Comparison of ENCODE assay signal across 12 cellular contexts in the genomic region with DNA sequence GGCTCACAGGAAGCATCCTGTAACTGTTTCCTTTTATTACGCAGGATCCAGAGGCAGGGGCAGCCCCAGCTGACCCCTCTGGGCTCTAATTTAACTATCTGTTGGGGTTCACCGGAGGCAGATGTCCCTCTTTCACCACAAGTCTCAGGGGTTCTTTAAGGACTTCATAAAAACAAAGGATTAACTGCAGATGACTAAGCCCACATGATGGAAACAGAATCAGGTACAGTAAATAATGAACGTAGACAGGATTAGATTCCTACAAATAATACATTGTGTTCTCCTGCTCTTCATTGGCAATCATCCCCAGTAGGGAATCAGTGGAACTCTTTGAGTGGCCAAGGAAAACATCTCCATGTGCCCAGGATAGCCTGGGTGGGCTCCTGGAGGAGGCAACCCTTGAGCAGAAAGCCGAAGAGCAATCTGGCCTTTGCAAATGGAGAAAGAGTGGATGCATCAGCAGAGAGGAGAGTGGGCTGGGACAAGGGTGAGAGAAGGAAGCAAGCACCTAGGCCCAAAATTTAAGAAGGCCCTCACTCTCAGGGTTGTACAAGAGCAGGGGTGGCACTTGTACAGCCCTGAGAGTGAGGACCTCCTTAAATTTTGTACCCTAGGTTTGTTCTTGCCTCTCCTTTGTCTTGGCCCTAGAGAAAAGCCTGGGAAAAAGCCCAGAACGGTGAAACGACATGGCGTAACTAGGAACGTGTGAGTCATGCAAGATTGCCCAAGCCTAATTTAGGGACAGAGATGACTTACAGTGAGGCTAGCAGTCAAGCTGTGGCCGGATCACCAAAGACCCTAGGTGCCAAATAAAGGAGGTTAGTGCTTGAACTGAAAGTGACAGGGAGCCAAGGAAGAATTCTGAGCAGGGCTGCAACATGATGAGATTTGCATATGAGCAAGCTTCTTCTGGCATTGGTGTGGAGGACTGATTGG.
A peak's percentile ranks its signal among the peaks of the same experiment; 100 is the strongest.
DNase-seq lines count a peak whose midpoint lies in the region; ATAC-seq and TF ChIP-seq lines count a peak whose summit lies in the region.
"Had no signal": no experiment of that assay in that cellular context is flagged by ENCODE, and none has a peak within 500 bp of the region (broad histone marks: within the 10 kb centered on the region; RNA-seq: fewer than 3 reads in every experiment).

No MANE protein-coding gene starts in this region.

- no peaks in the 10 kb centered on the region for H3K9me3 ChIP-seq in RWPE2 (ENCODE audit: severe bottlenecking)
- H3K9me3 ChIP-seq: ovary had no signal

- H3K36me3 ChIP-seq in RWPE2 (ENCODE audit: low read depth): no peaks in the 10 kb centered on the region
- H3K36me3 ChIP-seq: ovary had no signal

- peak; percentile 62 for DNase-seq in EH (ENCODE audit: low read depth)
- no peak for DNase-seq in RWPE2 (ENCODE audit: low spot score)
- DNase-seq in fibroblast of pulmonary artery (ENCODE audit: low read depth): peak; percentile 97
- peak; percentile 95 for DNase-seq in skeletal muscle cell (ENCODE audit: low read depth)
- no peak for DNase-seq in activated CD4-positive, CD25-positive, alpha-beta regulatory T cell treated with anti-CD3 and anti-CD28 coated beads, Interleukin-2, amount 50 U/mL, for 72 hours
- DNase-seq in NCI-H1048 (lab: John Stamatoyannopoulos, UW): no peak
- DNase-seq in OCI-M2 (lab: John Stamatoyannopoulos, UW; ENCODE audit: unreplicated experiment): no peak
- DNase-seq: NCI-H2029, ovary had no signal

- ATAC-seq in RWPE2 (ENCODE audit: low read depth) (peak; percentile 83), GM21786 (IDR thresholded peaks at IDR 0.05; ENCODE audit: unreplicated experiment) (no peak)
- ATAC-seq: activated CD4-positive, CD25-positive, alpha-beta regulatory T cell treated with anti-CD3 and anti-CD28 coated beads, Interleukin-2, amount 50 U/mL, for 24 hours; GM12878 had no signal

- H3K4me1 ChIP-seq in RWPE2 (ENCODE audit: insufficient read depth, poor library complexity, severe bottlenecking): peaks cover 9% of the 10 kb centered on the region

- TF ChIP-seq CTCF in RWPE2 (IDR thresholded peaks at IDR 0.05; ENCODE audit: poor library complexity, severe bottlenecking): no peak
- TF ChIP-seq CTCF in fibroblast of pulmonary artery (IDR thresholded peaks at IDR 0.05; ENCODE audit: low read length, missing control alignments): no peak

- H3K4me3 ChIP-seq in RWPE2 (ENCODE audit: severe bottlenecking) (no peak overlapping the region), fibroblast of pulmonary artery (replicated peaks; ENCODE audit: low read depth, low read length) (no peak overlapping the region), skeletal muscle cell (ENCODE audit: low read depth, low read length) (no peak overlapping the region)
- H3K4me3 ChIP-seq: GM12878, ovary had no signal

- H3K27ac ChIP-seq in RWPE2 (ENCODE audit: poor library complexity, severe bottlenecking): peak overlapping the region; percentile 38
- H3K27ac ChIP-seq: ovary had no signal

- H3K27me3 ChIP-seq in RWPE2 (ENCODE audit: insufficient read depth, poor library complexity, severe bottlenecking): no peaks in the 10 kb centered on the region
- H3K27me3 ChIP-seq: ovary had no signal

Comparison
In these comparisons a context has a peak if more than half of its experiments do, and no peak if none do; other contexts are left out.
1. DNase-seq: peak in EH (single experiment), fibroblast of pulmonary artery (single experiment) and skeletal muscle cell (single experiment); none in RWPE2 (single experiment), activated CD4-positive, CD25-positive, alpha-beta regulatory T cell treated with anti-CD3 and anti-CD28 coated beads, Interleukin-2, amount 50 U/mL, for 72 hours (single experiment), NCI-H1048 (single experiment) and OCI-M2 (single experiment).